Comparison of ENCODE assay signal across 18 cellular contexts in genomic region chr19:28377077-28377476, GRCh38.
DNase-seq lines count a peak whose midpoint lies in the region; ATAC-seq and TF ChIP-seq lines count a peak whose summit lies in the region.
"Had no signal": no experiment of that assay in that cellular context is flagged by ENCODE, and none has a peak within 500 bp of the region (broad histone marks: within the 10 kb centered on the region; RNA-seq: fewer than 3 reads in every experiment).

No MANE protein-coding gene starts in this region.

- DNase-seq in ACHN (peak; percentile 10), GM23248 (peak; percentile 49), RPMI8226 (peak; percentile 19), glomerular visceral epithelial cell (ENCODE audit: extremely low spot score) (peak; percentile 4)
- DNase-seq: activated CD4-positive, CD25-positive, alpha-beta regulatory T cell; heart right ventricle; HFFc6; islet precursor cell; naive thymus-derived CD4-positive, alpha-beta T cell; NCI-H1694 treated with DMSO at 0.1 percent for 48 hours; small intestine; stimulated activated CD4-positive, alpha-beta T cell treated with anti-CD3 and anti-CD28 coated beads, Interleukin-4, amount 100 ng/mL, for 4 hours had no signal

- H3K79me2 ChIP-seq in GM23248 (ENCODE audit: insufficient read depth): no peaks in the 10 kb centered on the region

- H3F3A ChIP-seq in GM23248 (ENCODE audit: insufficient read depth): no peaks in the 10 kb centered on the region

- H3K4me3 ChIP-seq in GM23248: no peak overlapping the region
- H3K4me3 ChIP-seq: esophagus muscularis mucosa, heart right ventricle had no signal

- no peaks in the 10 kb centered on the region; the same call in none of the 2 replicates for H3K27me3 ChIP-seq in GM23248 (replicated peaks; ENCODE audit: insufficient read depth)
- H3K27me3 ChIP-seq: esophagus muscularis mucosa had no signal

- TF ChIP-seq POLR2A in GM18505 (IDR thresholded peaks at IDR 0.05; ENCODE audit: borderline replicate concordance, extremely low read depth, insufficient read depth, insufficient read length): no peak

- 24 to 29% methylated on average over 9 of the region's 9 CpGs for WGBS in GM23248 (ENCODE audit: low coverage in 1 of 2, low lambda C conversion rate in 2 of 2, missing lambda C conversion rate in 2 of 2), 2 experiments

- H3K9me2 ChIP-seq in GM23248 (ENCODE audit: insufficient read depth): no peaks in the 10 kb centered on the region

- no peak overlapping the region for H3K4me2 ChIP-seq in GM23248 (ENCODE audit: unreplicated experiment)

- H2AFZ ChIP-seq in GM23248: no peak overlapping the region

- H3K36me3 ChIP-seq in GM23248 (ENCODE audit: low read depth): no peaks in the 10 kb centered on the region
- H3K36me3 ChIP-seq: esophagus muscularis mucosa, heart right ventricle had no signal

- in situ Hi-C loops in ACHN (cut with HindIII; ENCODE audit: low pct_ligation_motif_present, low pct_unique_long_range_greater_than_20kb, low sequenced_read_pairs) (no loop called here), GM23248 (cut with MboI) (no loop called here)

- no peaks in the 10 kb centered on the region for H3K9me3 ChIP-seq in GM23248 (ENCODE audit: low read depth)
- H3K9me3 ChIP-seq: esophagus muscularis mucosa, heart right ventricle had no signal

- H3K9ac ChIP-seq in GM23248: no peak overlapping the region

- ATAC-seq in GM18505 (IDR thresholded peaks at IDR 0.05; ENCODE audit: unreplicated experiment) (no peak), GM21529 (IDR thresholded peaks at IDR 0.05; ENCODE audit: unreplicated experiment) (no peak), HG03175 (IDR thresholded peaks at IDR 0.05; ENCODE audit: unreplicated experiment) (no peak), esophagus mucosa (no peak)
- ATAC-seq: heart right ventricle; naive thymus-derived CD4-positive, alpha-beta T cell; Right ventricle myocardium inferior had no signal

- H3K4me1 ChIP-seq in GM23248 (ENCODE audit: insufficient read depth): no peaks in the 10 kb centered on the region
- H3K4me1 ChIP-seq: esophagus muscularis mucosa, heart right ventricle had no signal

- no peaks in the 10 kb centered on the region for H4K20me1 ChIP-seq in GM23248 (ENCODE audit: insufficient read depth)

- H3K27ac ChIP-seq in GM23248: no peak overlapping the region
- H3K27ac ChIP-seq: esophagus muscularis mucosa, heart right ventricle had no signal
